ENCODE assay signal across 9 cellular contexts in the genomic region with DNA sequence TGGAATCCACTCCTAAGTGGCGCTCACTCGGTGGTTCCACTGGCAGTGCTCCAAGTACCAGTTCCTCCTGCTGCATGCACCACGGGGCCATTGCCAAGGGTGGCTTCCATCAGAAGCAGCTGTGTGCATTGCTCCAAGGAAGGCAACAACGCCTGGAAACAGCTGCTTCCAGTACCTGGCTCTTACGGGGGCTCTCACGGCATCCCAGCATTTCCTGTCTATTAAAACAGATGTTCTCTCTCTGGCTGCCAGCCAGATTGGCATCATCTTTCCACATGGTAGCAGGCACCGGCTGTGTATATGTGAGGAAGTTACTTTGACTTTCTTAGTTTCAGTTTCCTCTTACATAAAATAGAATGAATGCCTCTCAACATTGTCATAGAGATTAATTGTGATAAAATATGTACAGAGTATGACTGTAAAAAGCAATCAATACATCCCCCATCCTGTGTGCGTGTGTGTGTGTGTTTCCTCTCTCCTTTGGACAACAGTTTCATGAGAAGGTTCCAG.
A peak's percentile ranks its signal among the peaks of the same experiment; 100 is the strongest.
DNase-seq lines count a peak whose midpoint lies in the region; ATAC-seq and TF ChIP-seq lines count a peak whose summit lies in the region.
"Had no signal": no experiment of that assay in that cellular context is flagged by ENCODE, and none has a peak within 500 bp of the region (broad histone marks: within the 10 kb centered on the region; RNA-seq: fewer than 3 reads in every experiment).

No MANE protein-coding gene starts in this region.

- H3K27ac Mint-ChIP-seq in MCF 10A (ENCODE audit: low read depth, unreplicated experiment) = no peak overlapping the region
- no peak overlapping the region for H3K27ac Mint-ChIP-seq in natural killer cell treated with Interleukin-12 subunit alpha and Interleukin-12 subunit beta and Interleukin-15 and Interleukin-18, amount 100 ng/mL, for 72 hours

- peaks cover 8% of the 10 kb centered on the region for H3K9me3 ChIP-seq in mammary epithelial cell (replicated peaks; ENCODE audit: insufficient read depth, low read length)
- H3K9me3 ChIP-seq: neutrophil had no signal

- peaks cover 8% of the 10 kb centered on the region for H3K4me1 Mint-ChIP-seq in MCF 10A (ENCODE audit: insufficient read depth, unreplicated experiment)
- H3K4me1 Mint-ChIP-seq in natural killer cell treated with Interleukin-12 subunit alpha and Interleukin-12 subunit beta and Interleukin-15 and Interleukin-18, amount 100 ng/mL, for 72 hours (ENCODE audit: low read depth in 2 of 2) = peaks cover 7 to 10% of the 10 kb centered on the region in 2 donors

- DNase-seq in MCF 10A (ENCODE audit: unreplicated experiment) (peak; percentile 55), mammary epithelial cell (no peak), NCI-H2227 treated with DMSO at 0.1 percent for 48 hours (lab: John Stamatoyannopoulos, UW) (peak; percentile 27), cardiac fibroblast (ENCODE audit: low read depth in 2 of 2) (peak; percentile 16 to 17), AG20443 (ENCODE audit: low spot score) (no peak), HuH-7.5 (ENCODE audit: low spot score) (no peak)
- DNase-seq in natural killer cell treated with Interleukin-12 subunit alpha and Interleukin-12 subunit beta and Interleukin-15 and Interleukin-18, amount 100 ng/mL, for 72 hours (ENCODE audit: low spot score) = no peak

- H3K79me2 ChIP-seq in mammary epithelial cell (ENCODE audit: insufficient read depth, low read length) = no peaks in the 10 kb centered on the region

- H3K27ac ChIP-seq in mammary epithelial cell (ENCODE audit: insufficient read depth, low read depth, low read length) = no peak overlapping the region
- H3K27ac ChIP-seq: neutrophil had no signal

- H3K4me3 ChIP-seq in mammary epithelial cell (replicated peaks in 1 of 3; ENCODE audit: insufficient read depth in 1 of 3, low read depth in 2 of 3, low read length in 3 of 3) (no peak overlapping the region), cardiac fibroblast (replicated peaks in 1 of 2; ENCODE audit: low read depth in 2 of 2, low read length in 2 of 2) (no peak overlapping the region)

- BruUV-seq in MCF 10A (replicated peaks; lab: Mats Ljungman, UMichigan) (no TSS peak), mammary epithelial cell (replicated peaks; lab: Mats Ljungman, UMichigan) (no TSS peak)

- no peak overlapping the region for H2AFZ ChIP-seq in mammary epithelial cell (ENCODE audit: low read depth, low read length)

- no peak for TF ChIP-seq CTCF in MCF 10A (IDR thresholded peaks at IDR 0.05; ENCODE audit: unreplicated experiment)
- TF ChIP-seq CTCF in mammary epithelial cell (conservative IDR thresholded peaks at IDR 0.05 in 1 of 2, IDR thresholded peaks at IDR 0.05 in 1 of 2; ENCODE audit: extremely low read depth in 1 of 2, insufficient read depth in 1 of 2, low read depth in 1 of 2, low read length in 2 of 2) = no peak
- no peak for TF ChIP-seq CTCF in cardiac fibroblast (IDR thresholded peaks at IDR 0.05; ENCODE audit: low read depth, low read length)

- CTCF ChIA-PET in MCF 10A (lab: Yijun Ruan, JAX) = no interaction called here
- CTCF ChIA-PET in mammary epithelial cell (lab: Charles Lee; ENCODE audit: low non-redundant PET) = no interaction called here

- no peaks in the 10 kb centered on the region for H3K36me3 Mint-ChIP-seq in MCF 10A (ENCODE audit: insufficient read depth, unreplicated experiment)
- no peaks in the 10 kb centered on the region for H3K36me3 Mint-ChIP-seq in natural killer cell treated with Interleukin-12 subunit alpha and Interleukin-12 subunit beta and Interleukin-15 and Interleukin-18, amount 100 ng/mL, for 72 hours

- H3K27me3 Mint-ChIP-seq in MCF 10A (ENCODE audit: insufficient read depth, unreplicated experiment) = no peaks in the 10 kb centered on the region
- peaks cover 6 to 10% of the 10 kb centered on the region in 2 donors for H3K27me3 Mint-ChIP-seq in natural killer cell treated with Interleukin-12 subunit alpha and Interleukin-12 subunit beta and Interleukin-15 and Interleukin-18, amount 100 ng/mL, for 72 hours

- in situ Hi-C loops in mammary epithelial cell (cut with MboI; ENCODE audit: low sequenced_read_pairs in 2 of 2) = no loop called here

- H3K9me3 Mint-ChIP-seq in MCF 10A (ENCODE audit: unreplicated experiment) = peaks cover 5% of the 10 kb centered on the region
- no peaks in the 10 kb centered on the region for H3K9me3 Mint-ChIP-seq in natural killer cell treated with Interleukin-12 subunit alpha and Interleukin-12 subunit beta and Interleukin-15 and Interleukin-18, amount 100 ng/mL, for 72 hours

- H3K4me3 Mint-ChIP-seq in MCF 10A (ENCODE audit: unreplicated experiment) = no peak overlapping the region
- peak overlapping the region; percentile 8 for H3K4me3 Mint-ChIP-seq in natural killer cell treated with Interleukin-12 subunit alpha and Interleukin-12 subunit beta and Interleukin-15 and Interleukin-18, amount 100 ng/mL, for 72 hours

- H3K4me2 ChIP-seq in mammary epithelial cell (ENCODE audit: insufficient read depth, low read depth, low read length) = no peak overlapping the region

- peak; percentile 90 for ATAC-seq in HG03064 (IDR thresholded peaks at IDR 0.05; ENCODE audit: low read depth, unreplicated experiment)
- peak in 1 of 2 donors; percentile 40 for ATAC-seq in natural killer cell treated with Interleukin-12 subunit alpha and Interleukin-12 subunit beta and Interleukin-15 and Interleukin-18, amount 100 ng/mL, for 72 hours

- H4K20me1 ChIP-seq in mammary epithelial cell (ENCODE audit: insufficient read depth, low read length) = no peaks in the 10 kb centered on the region

- H3K9ac ChIP-seq in mammary epithelial cell (ENCODE audit: insufficient read depth, low read length) = no peak overlapping the region

- no peaks in the 10 kb centered on the region for H3K36me3 ChIP-seq in mammary epithelial cell (ENCODE audit: insufficient read depth, low read length)
- H3K36me3 ChIP-seq: neutrophil had no signal

- intact Hi-C loops in MCF 10A (cut with micrococcal nuclease) (no loop called here), mammary epithelial cell (cut with micrococcal nuclease) (no loop called here)

- dilution Hi-C loops in mammary epithelial cell (cut with HindIII; ENCODE audit: low sequenced_read_pairs) = no loop called here

- 8% methylated on average over 8 of the region's 8 CpGs for WGBS in mammary epithelial cell (ENCODE audit: low coverage, missing lambda C conversion rate)

- H3K27me3 ChIP-seq in mammary epithelial cell (ENCODE audit: insufficient read depth, low read length) = no peaks in the 10 kb centered on the region

- POLR2A ChIA-PET in MCF 10A (lab: Yijun Ruan, JAX) = no interaction called here

- no peaks in the 10 kb centered on the region for H3K4me1 ChIP-seq in mammary epithelial cell (ENCODE audit: insufficient read depth, low read length)

Comparison
In these comparisons a context has a peak if more than half of its experiments do, and no peak if none do; other contexts are left out.
1. DNase-seq: peak in MCF 10A (single experiment), NCI-H2227 treated with DMSO at 0.1 percent for 48 hours (single experiment) and cardiac fibroblast (2 of 2); none in mammary epithelial cell (single experiment), natural killer cell treated with Interleukin-12 subunit alpha and Interleukin-12 subunit beta and Interleukin-15 and Interleukin-18, amount 100 ng/mL, for 72 hours (single experiment), AG20443 (single experiment) and HuH-7.5 (single experiment).